Comparison of ENCODE assay signal across 8 cellular contexts in genomic region chr5:134845335-134845851, GRCh38. TPM values are rescaled to one million over a fixed set of nuclear protein-coding genes. Genes with fewer than 3 reads are reported as not detected.
DNase-seq lines count a peak whose midpoint lies in the region; TF ChIP-seq lines count a peak whose summit lies in the region.

No MANE protein-coding gene starts in this region.

- H3K27ac ChIP-seq in adipose tissue (ENCODE audit: low read depth, low read length): peak overlapping the region; percentile 38
- H3K27ac ChIP-seq in temporal lobe (ENCODE audit: low read depth, low read length): peak overlapping the region; percentile 51

- peaks cover 16% of the 10 kb centered on the region for H3K4me1 Mint-ChIP-seq in T-helper 2 cell treated with Interferon-gamma antibody and Interleukin-4, amounts not matched to agents 5 μg/mL and 100 μg/mL, for 36 hours (ENCODE audit: low read depth)

- DNase-seq in T-helper 2 cell treated with Interferon-gamma antibody and Interleukin-4, amounts not matched to agents 5 μg/mL and 100 μg/mL, for 36 hours (ENCODE audit: low spot score): no peak
- DNase-seq in T-helper 2 cell: no peak
- no peak for DNase-seq in kidney epithelial cell (ENCODE audit: low read depth)
- DNase-seq in GM10266 (ENCODE audit: extremely low spot score): no peak
- DNase-seq in KBM-7: no peak
- DNase-seq in stimulated activated naive CD4-positive, alpha-beta T cell (lab: John Stamatoyannopoulos, UW): no peak

- H3K4me3 Mint-ChIP-seq in T-helper 2 cell treated with Interferon-gamma antibody and Interleukin-4, amounts not matched to agents 5 μg/mL and 100 μg/mL, for 36 hours: peak overlapping the region; percentile 95

- H3K36me3 Mint-ChIP-seq in T-helper 2 cell treated with Interferon-gamma antibody and Interleukin-4, amounts not matched to agents 5 μg/mL and 100 μg/mL, for 36 hours (ENCODE audit: low read depth): peaks cover 16% of the 10 kb centered on the region

- H3K36me3 ChIP-seq in kidney epithelial cell (ENCODE audit: control insufficient read depth, insufficient read depth, low read length): no peaks in the 10 kb centered on the region

- peak overlapping the region; percentile 91 for H3K27ac Mint-ChIP-seq in T-helper 2 cell treated with Interferon-gamma antibody and Interleukin-4, amounts not matched to agents 5 μg/mL and 100 μg/mL, for 36 hours

- H3K9me3 Mint-ChIP-seq in T-helper 2 cell treated with Interferon-gamma antibody and Interleukin-4, amounts not matched to agents 5 μg/mL and 100 μg/mL, for 36 hours: no peaks in the 10 kb centered on the region

- H3K27me3 ChIP-seq in kidney epithelial cell (ENCODE audit: control insufficient read depth, insufficient read depth, low read length): no peaks in the 10 kb centered on the region

- in situ Hi-C loops in KBM-7 (cut with MboI; ENCODE audit: low pct_unique_long_range_greater_than_20kb, low sequenced_read_pairs): no loop called here

- no peaks in the 10 kb centered on the region for H3K27me3 Mint-ChIP-seq in T-helper 2 cell treated with Interferon-gamma antibody and Interleukin-4, amounts not matched to agents 5 μg/mL and 100 μg/mL, for 36 hours (ENCODE audit: low read depth)

- TF ChIP-seq CTCF in kidney epithelial cell (IDR thresholded peaks at IDR 0.05; ENCODE audit: insufficient read depth, low read length, poor library complexity, severe bottlenecking) (no peak), GM10266 (IDR thresholded peaks at IDR 0.05; ENCODE audit: control insufficient read depth, insufficient read depth, low read depth, missing control alignments) (no peak)

- H3K4me3 ChIP-seq in kidney epithelial cell (ENCODE audit: low read depth, low read length): peak overlapping the region; percentile 91

- 7 to 12% (median 12%) methylated on average over 12 of the region's 12 CpGs for WGBS in adipose tissue, 3 donors

RNA-seq across cellular contexts. Expression of gene C5orf24, which starts 0.4 kb away (rescaled TPM):
- polyA plus RNA-seq in adipose tissue: 10 to 100 TPM in 2 of 3 donors, 1 to 10 TPM in 1; 9.9 to 19.8 (median 18.1) TPM
- 64.1 and 65.1 TPM in 2 replicates for total RNA-seq in kidney epithelial cell
- total RNA-seq in temporal lobe: 75.0 TPM

RNA-seq across cellular contexts. Expression of gene TXNDC15, which starts 28.8 kb away (rescaled TPM):
- polyA plus RNA-seq in adipose tissue: 10 to 100 TPM; 47.5 to 62.4 (median 49.0) TPM
- 20.8 and 34.5 TPM in 2 replicates for total RNA-seq in kidney epithelial cell
- 74.5 TPM for total RNA-seq in temporal lobe

RNA-seq across cellular contexts. Expression of gene PCBD2, which starts 59.5 kb away (rescaled TPM):
- 1 to 10 TPM; 5.1 to 7.9 (median 6.1) TPM for polyA plus RNA-seq in adipose tissue
- total RNA-seq in kidney epithelial cell (6.6 and 12.0 TPM in 2 replicates), temporal lobe (5.7 TPM)
